In the genomic region with DNA sequence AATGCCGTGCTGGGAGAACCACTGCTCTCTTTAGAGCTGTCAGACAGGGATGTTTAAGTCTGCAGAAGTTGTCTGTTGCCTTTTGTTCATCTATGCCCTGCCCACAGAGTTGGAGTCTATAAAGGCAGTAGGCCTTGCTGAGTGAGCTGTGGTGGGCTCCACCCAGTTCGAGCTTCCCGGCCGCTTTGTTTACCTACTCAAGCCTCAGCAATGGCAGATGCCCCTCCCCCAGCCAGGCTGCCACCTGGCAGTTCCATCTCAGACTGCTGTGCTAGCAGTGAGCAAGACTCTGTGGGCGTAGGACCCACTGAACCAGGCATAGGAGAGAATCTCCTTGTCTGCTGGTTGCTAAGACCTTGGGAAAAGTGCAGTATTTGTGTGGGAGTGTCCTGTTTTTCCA, we compare ENCODE assay signal across 8 cellular contexts.
DNase-seq lines count a peak whose midpoint lies in the region; ATAC-seq and TF ChIP-seq lines count a peak whose summit lies in the region.
"Not testable (repeated sequence)": the region's sequence is repeated elsewhere in the genome, so short reads cannot be mapped to it uniquely, and the experiment has no call there.

No MANE protein-coding gene starts in this region.

- peak; percentile 87 for DNase-seq in DMS53 treated with DMSO at 0.1 percent for 48 hours (lab: John Stamatoyannopoulos, UW; ENCODE audit: unreplicated experiment)
- DNase-seq in NCI-H1105 (lab: John Stamatoyannopoulos, UW) = peak; percentile 21
- peak; percentile 21 for DNase-seq in NCI-H2029 (lab: John Stamatoyannopoulos, UW)
- peak; percentile 92 for DNase-seq in NCI-H526 treated with DMSO at 0.1 percent for 48 hours (lab: John Stamatoyannopoulos, UW)
- DNase-seq in RPMI8226 = peak; percentile 10
- peak; percentile 82 for DNase-seq in colonic mucosa
- DNase-seq in left colon = peak; percentile 76 to 81
- DNase-seq in stomach = peak; percentile 65

- not testable (repeated sequence) for TF ChIP-seq POLR2A in stomach (IDR thresholded peaks at IDR 0.05)

- H3K27ac ChIP-seq in colonic mucosa (peak overlapping the region; percentile 84), stomach (peak overlapping the region; percentile 26 to 83 (median 77))

- H3K27me3 ChIP-seq in colonic mucosa, stomach: not testable (repeated sequence)

- not testable (repeated sequence) for H3K9ac ChIP-seq in colonic mucosa (ENCODE audit: low read depth in 2 of 2, low read length in 2 of 2)

- not testable (repeated sequence) for H3K4me3 ChIP-seq in colonic mucosa, stomach

- not testable (repeated sequence) for H3K9me3 ChIP-seq in colonic mucosa, stomach

- intact Hi-C loops in colonic mucosa (cut with DNase I); left colon (cut with DNase I, micrococcal nuclease); stomach (cut with DNase I; ENCODE audit: low total_unique reads): not testable (repeated sequence)

- not testable (repeated sequence) for TF ChIP-seq CTCF in colonic mucosa (IDR thresholded peaks at IDR 0.05); stomach (IDR thresholded peaks at IDR 0.05)

- TF ChIP-seq EP300 in stomach (IDR thresholded peaks at IDR 0.05) = not testable (repeated sequence)

- peak; percentile 52 for ATAC-seq in left colon

- H3K4me1 ChIP-seq in colonic mucosa = not testable (repeated sequence)
- H3K4me1 ChIP-seq in stomach = peaks cover 0 to 16% (median 14%) of the 10 kb centered on the region in 4 donors

- not testable (repeated sequence) for H3K36me3 ChIP-seq in colonic mucosa, stomach

- WGBS in stomach, 5 donors = 20 to 33% (median 25%) methylated on average over 5 of the region's 5 CpGs

Comparison
In these comparisons a context has a peak if more than half of its experiments do, and no peak if none do; other contexts are left out.
1. DNase-seq: peak in every context shown above with its lines; median percentile 92 in NCI-H526 treated with DMSO at 0.1 percent for 48 hours; 87 in DMS53 treated with DMSO at 0.1 percent for 48 hours; 82 in colonic mucosa; 78 in left colon; 65 in stomach; 21 in NCI-H1105; 21 in NCI-H2029; 10 in RPMI8226.